Comparison of ENCODE assay signal across 18 cellular contexts in the genomic region with DNA sequence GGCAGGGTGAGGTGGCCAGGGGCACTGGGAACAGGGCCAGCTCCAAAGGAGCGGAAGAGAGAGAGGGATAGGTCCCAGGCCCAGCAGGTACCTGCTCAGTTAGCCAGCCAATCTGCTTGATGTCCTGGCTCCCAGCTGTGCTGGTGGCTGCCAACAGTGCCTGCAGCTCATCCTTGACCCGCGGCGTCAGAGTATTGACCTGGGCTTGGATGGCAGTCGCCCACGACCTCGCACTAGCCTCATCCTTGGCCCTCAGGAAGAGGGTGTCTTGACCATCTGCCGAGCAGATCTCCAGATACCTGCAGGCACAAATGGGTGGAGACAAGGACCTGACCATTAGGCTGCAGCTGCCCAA.
"Had no signal": no experiment of that assay in that cellular context is flagged by ENCODE, and none has a peak within 500 bp of the region (broad histone marks: within the 10 kb centered on the region; RNA-seq: fewer than 3 reads in every experiment).

No MANE protein-coding gene starts in this region.

- H3K27ac Mint-ChIP-seq: activated CD4-positive, alpha-beta memory T cell treated with anti-CD3 and anti-CD28 coated beads, Interleukin-2, amount 10 ng/mL, durations not matched to agents 7 days and 5 days; activated CD4-positive, alpha-beta T cell treated with anti-CD3 and anti-CD28 coated beads, Interleukin-2, amount 10 ng/mL, durations not matched to agents 24 days and 14 days; activated naive CD4-positive, alpha-beta T cell treated with anti-CD3 and anti-CD28 coated beads, Interleukin-2, amount 10 ng/mL, durations not matched to agents 7 days and 5 days; activated T-cell treated with anti-CD3 and anti-CD28 coated beads, Interleukin-2, amount 50 U/mL, for 72 hours; naive thymus-derived CD4-positive, alpha-beta T cell; stimulated activated naive CD8-positive, alpha-beta T cell treated with anti-CD3 and anti-CD28 coated beads, Interleukin-15, Interleukin-2, amounts not matched to agents 100 ng/mL and 50 ng/mL, for 24 hours; T-helper 1 cell treated with Interleukin-12 subunit alpha and Interleukin-12 subunit beta and Interleukin-4 antibody, amounts not matched to agents 30 μg/mL and 1 μg/mL, for 36 hours had no signal

- DNase-seq: activated CD4-positive, alpha-beta memory T cell treated with anti-CD3 and anti-CD28 coated beads, Interleukin-2, amount 10 ng/mL, durations not matched to agents 7 days and 5 days; activated CD4-positive, alpha-beta T cell treated with anti-CD3 and anti-CD28 coated beads, Interleukin-2, amount 10 ng/mL, durations not matched to agents 24 days and 14 days; activated CD4-positive, CD25-positive, alpha-beta regulatory T cell; activated effector memory CD4-positive, alpha-beta T cell treated with Interleukin-2 at 50 U/mL for 16 hours; activated naive CD4-positive, alpha-beta T cell treated with anti-CD3 and anti-CD28 coated beads, Interleukin-2, amount 10 ng/mL, durations not matched to agents 7 days and 5 days; activated T-cell treated with anti-CD3 and anti-CD28 coated beads, Interleukin-2, amount 50 U/mL, for 72 hours; amygdala; effector CD4-positive, alpha-beta T cell; heart left ventricle; left colon; lower lobe of right lung; naive thymus-derived CD4-positive, alpha-beta T cell; spleen; stimulated activated CD4-positive, alpha-beta T cell treated with anti-CD3 and anti-CD28 coated beads, Interleukin-4, amount 100 ng/mL, for 1 hour; tibial artery had no signal

- H3K4me3 Mint-ChIP-seq: activated CD4-positive, alpha-beta memory T cell treated with anti-CD3 and anti-CD28 coated beads, Interleukin-2, amount 10 ng/mL, durations not matched to agents 7 days and 5 days; activated CD4-positive, alpha-beta T cell treated with anti-CD3 and anti-CD28 coated beads, Interleukin-2, amount 10 ng/mL, durations not matched to agents 24 days and 14 days; activated naive CD4-positive, alpha-beta T cell treated with anti-CD3 and anti-CD28 coated beads, Interleukin-2, amount 10 ng/mL, durations not matched to agents 7 days and 5 days; activated T-cell treated with anti-CD3 and anti-CD28 coated beads, Interleukin-2, amount 50 U/mL, for 72 hours; naive thymus-derived CD4-positive, alpha-beta T cell; stimulated activated naive CD8-positive, alpha-beta T cell treated with anti-CD3 and anti-CD28 coated beads, Interleukin-15, Interleukin-2, amounts not matched to agents 100 ng/mL and 50 ng/mL, for 24 hours; T-helper 1 cell treated with Interleukin-12 subunit alpha and Interleukin-12 subunit beta and Interleukin-4 antibody, amounts not matched to agents 30 μg/mL and 1 μg/mL, for 36 hours had no signal

- H3K9me3 Mint-ChIP-seq: activated CD4-positive, alpha-beta memory T cell treated with anti-CD3 and anti-CD28 coated beads, Interleukin-2, amount 10 ng/mL, durations not matched to agents 7 days and 5 days; activated CD4-positive, alpha-beta T cell treated with anti-CD3 and anti-CD28 coated beads, Interleukin-2, amount 10 ng/mL, durations not matched to agents 24 days and 14 days; activated naive CD4-positive, alpha-beta T cell treated with anti-CD3 and anti-CD28 coated beads, Interleukin-2, amount 10 ng/mL, durations not matched to agents 7 days and 5 days; activated T-cell treated with anti-CD3 and anti-CD28 coated beads, Interleukin-2, amount 50 U/mL, for 72 hours; stimulated activated naive CD8-positive, alpha-beta T cell treated with anti-CD3 and anti-CD28 coated beads, Interleukin-15, Interleukin-2, amounts not matched to agents 100 ng/mL and 50 ng/mL, for 24 hours; T-helper 1 cell treated with Interleukin-12 subunit alpha and Interleukin-12 subunit beta and Interleukin-4 antibody, amounts not matched to agents 30 μg/mL and 1 μg/mL, for 36 hours had no signal

- H3K27ac ChIP-seq: heart left ventricle, lower lobe of right lung, prostate gland, spleen, tibial artery had no signal

- ATAC-seq: activated T-cell treated with anti-CD3 and anti-CD28 coated beads, Interleukin-2, amount 50 U/mL, for 72 hours; heart left ventricle; left colon; lower lobe of right lung; naive thymus-derived CD4-positive, alpha-beta T cell had no signal

- H3K27me3 ChIP-seq: heart left ventricle, spleen, tibial artery had no signal

- H3K4me1 Mint-ChIP-seq: activated CD4-positive, alpha-beta T cell treated with anti-CD3 and anti-CD28 coated beads, Interleukin-2, amount 10 ng/mL, durations not matched to agents 24 days and 14 days; activated naive CD4-positive, alpha-beta T cell treated with anti-CD3 and anti-CD28 coated beads, Interleukin-2, amount 10 ng/mL, durations not matched to agents 7 days and 5 days had no signal
